9 cellular contexts compared by ENCODE assay signal in genomic region chr5:159337291-159337974, GRCh38. TPM values are rescaled to one million over a fixed set of nuclear protein-coding genes. Genes with fewer than 3 reads are reported as not detected.
A peak's percentile ranks its signal among the peaks of the same experiment; 100 is the strongest.
DNase-seq lines count a peak whose midpoint lies in the region; TF ChIP-seq lines count a peak whose summit lies in the region.
"Had no signal": no experiment of that assay in that cellular context is flagged by ENCODE, and none has a peak within 500 bp of the region (broad histone marks: within the 10 kb centered on the region; RNA-seq: fewer than 3 reads in every experiment).

No MANE protein-coding gene starts in this region.

- H3K4me3 ChIP-seq in sigmoid colon = no peak overlapping the region
- H3K4me3 ChIP-seq: heart right ventricle had no signal

- H3K4me1 ChIP-seq in sigmoid colon = no peaks in the 10 kb centered on the region

- H3K36me3 ChIP-seq in sigmoid colon = no peaks in the 10 kb centered on the region
- H3K36me3 ChIP-seq: heart right ventricle had no signal

- intact Hi-C loops in sigmoid colon (cut with DNase I) = no loop called here

- H3K4me3 Mint-ChIP-seq in nephron progenitor cell = no peak overlapping the region

- H3K9me3 Mint-ChIP-seq in nephron progenitor cell = no peaks in the 10 kb centered on the region

- H3K27me3 Mint-ChIP-seq in nephron progenitor cell (ENCODE audit: low read depth, poor library complexity) = peaks cover 12% of the 10 kb centered on the region

- H3K9me3 ChIP-seq in sigmoid colon = no peaks in the 10 kb centered on the region
- H3K9me3 ChIP-seq: heart right ventricle had no signal

- no peaks in the 10 kb centered on the region for H3K4me1 Mint-ChIP-seq in nephron progenitor cell

- H3K36me3 Mint-ChIP-seq in nephron progenitor cell (ENCODE audit: low read depth) = no peaks in the 10 kb centered on the region

- no peak overlapping the region for H3K27ac Mint-ChIP-seq in nephron progenitor cell

- WGBS in sigmoid colon, 2 donors = 11 to 30% methylated on average over 1 of the region's 1 CpG

- H3K27ac ChIP-seq in sigmoid colon = no peak overlapping the region

- no peak for TF ChIP-seq POLR2A in sigmoid colon (IDR thresholded peaks at IDR 0.05)

- DNase-seq in EH (ENCODE audit: low read depth) = peak; percentile 85
- DNase-seq in OCI-M1 (lab: John Stamatoyannopoulos, UW) = peak; percentile 82
- peak; percentile 78 for DNase-seq in activated effector memory CD4-positive, alpha-beta T cell treated with anti-CD3 and anti-CD28 coated beads, Interleukin-2, amount 50 U/mL, for 16 hours
- peak; percentile 79 for DNase-seq in kidney tubule cell (ENCODE audit: low spot score)
- no peak for DNase-seq in DMS79 (lab: John Stamatoyannopoulos, UW)
- no peak for DNase-seq in NCI-H2196 treated with DMSO at 0.1 percent for 48 hours (lab: John Stamatoyannopoulos, UW; ENCODE audit: unreplicated experiment)
- no peak for DNase-seq in sigmoid colon
- no peak for DNase-seq in nephron progenitor cell
- DNase-seq: heart right ventricle had no signal

- H3K27me3 ChIP-seq in sigmoid colon = no peaks in the 10 kb centered on the region
- H3K27me3 ChIP-seq: heart right ventricle had no signal

- TF ChIP-seq CTCF in sigmoid colon (IDR thresholded peaks at IDR 0.05) (no peak), nephron progenitor cell (IDR thresholded peaks at IDR 0.05) (no peak)

- TF ChIP-seq EP300 in sigmoid colon (IDR thresholded peaks at IDR 0.05) = no peak

RNA-seq across cellular contexts. Expression of gene IL12B, which starts 7.1 kb away (rescaled TPM):
- not detected for total RNA-seq in sigmoid colon
- polyA plus RNA-seq in sigmoid colon = not detected
- total RNA-seq: heart right ventricle had no signal
- polyA plus RNA-seq: heart right ventricle had no signal

Comparison
In these comparisons a context has a peak if more than half of its experiments do, and no peak if none do; other contexts are left out.
1. DNase-seq: peak in EH (single experiment), OCI-M1 (single experiment), activated effector memory CD4-positive, alpha-beta T cell treated with anti-CD3 and anti-CD28 coated beads, Interleukin-2, amount 50 U/mL, for 16 hours (single experiment) and kidney tubule cell (single experiment); none in DMS79 (single experiment), NCI-H2196 treated with DMSO at 0.1 percent for 48 hours (single experiment), sigmoid colon (single experiment) and nephron progenitor cell (single experiment).